Comparison of ENCODE assay signal across 8 cellular contexts in genomic region chr9:131546336-131547084, GRCh38.
DNase-seq lines count a peak whose midpoint lies in the region; ATAC-seq and TF ChIP-seq lines count a peak whose summit lies in the region.

No MANE protein-coding gene starts in this region.

- H2AFZ ChIP-seq in MM.1S (ENCODE audit: low read length), result no peak overlapping the region

- DNase-seq in NCI-H345 (lab: John Stamatoyannopoulos, UW) (peak; percentile 21), NCI-H345 treated with DMSO at 0.1 percent for 48 hours (lab: John Stamatoyannopoulos, UW; ENCODE audit: unreplicated experiment) (no peak), NCI-H69 (lab: John Stamatoyannopoulos, UW) (peak; percentile 74), activated gamma-delta T cell (lab: John Stamatoyannopoulos, UW) (no peak), MM.1S (no peak)
- no peak for DNase-seq in effector memory CD8-positive, alpha-beta T cell
- DNase-seq in stimulated activated CD4-positive, alpha-beta T cell treated with anti-CD3 and anti-CD28 coated beads, Interleukin-1b, Interleukin-23, amount 100 ng/mL, for 48 hours, result no peak

- H3K27me3 Mint-ChIP-seq in effector memory CD8-positive, alpha-beta T cell, result peaks cover 50 to 56% of the 10 kb centered on the region in 2 donors

- H3K9me2 ChIP-seq in MM.1S (replicated peaks; ENCODE audit: insufficient read depth, low read length), result no peaks in the 10 kb centered on the region

- H3K27me3 ChIP-seq in rectal smooth muscle tissue (ENCODE audit: control insufficient read depth, insufficient read depth, low read length) (peaks cover 7% of the 10 kb centered on the region), MM.1S (replicated peaks; ENCODE audit: insufficient read depth, low read length) (no peaks in the 10 kb centered on the region; the same call in 1 of the 2 replicates)

- no peaks in the 10 kb centered on the region for H3F3A ChIP-seq in MM.1S (ENCODE audit: insufficient read depth, low read length)

- no peaks in the 10 kb centered on the region for H3K79me2 ChIP-seq in MM.1S (ENCODE audit: low read length)

- no peak overlapping the region for H3K4me2 ChIP-seq in MM.1S (ENCODE audit: low read depth, low read length)

- H3K27ac ChIP-seq in rectal smooth muscle tissue (ENCODE audit: low read depth, low read length), result no peak overlapping the region
- H3K27ac ChIP-seq in MM.1S (ENCODE audit: low read length), result no peak overlapping the region

- H3K9ac ChIP-seq in rectal smooth muscle tissue (ENCODE audit: low read length) (no peak overlapping the region), MM.1S (ENCODE audit: low read length) (no peak overlapping the region)

- H3K9me3 Mint-ChIP-seq in effector memory CD8-positive, alpha-beta T cell, result peaks cover 0 to 2% of the 10 kb centered on the region in 2 donors

- H3K36me3 Mint-ChIP-seq in effector memory CD8-positive, alpha-beta T cell (ENCODE audit: insufficient read depth), result peaks cover 3% of the 10 kb centered on the region

- H4K20me1 ChIP-seq in MM.1S (ENCODE audit: insufficient read depth, low read length), result no peaks in the 10 kb centered on the region

- peaks cover 11 to 15% of the 10 kb centered on the region in 2 donors for H3K4me1 Mint-ChIP-seq in effector memory CD8-positive, alpha-beta T cell (ENCODE audit: low read depth in 2 of 2)

- no peak overlapping the region for H3K27ac Mint-ChIP-seq in effector memory CD8-positive, alpha-beta T cell

- no peaks in the 10 kb centered on the region for H3K9me3 ChIP-seq in MM.1S (replicated peaks; ENCODE audit: insufficient read depth, low read length)

- no peak for ATAC-seq in effector memory CD8-positive, alpha-beta T cell (replicated peaks)

- H3K36me3 ChIP-seq in rectal smooth muscle tissue (ENCODE audit: control insufficient read depth, insufficient read depth, low read length), result no peaks in the 10 kb centered on the region
- H3K36me3 ChIP-seq in MM.1S (replicated peaks; ENCODE audit: insufficient read depth, low read length), result no peaks in the 10 kb centered on the region

- H3K4me1 ChIP-seq in rectal smooth muscle tissue (ENCODE audit: control insufficient read depth, insufficient read depth, low read length) (no peaks in the 10 kb centered on the region), MM.1S (ENCODE audit: low read length) (no peaks in the 10 kb centered on the region)

- H3K4me3 Mint-ChIP-seq in effector memory CD8-positive, alpha-beta T cell, result peak overlapping the region; percentile 52 to 72

- no peak for TF ChIP-seq CTCF in MM.1S (IDR thresholded peaks at IDR 0.05; ENCODE audit: low read length)

- H3K4me3 ChIP-seq in rectal smooth muscle tissue (ENCODE audit: low read length) (peak overlapping the region; percentile 44), MM.1S (ENCODE audit: low read length) (no peak overlapping the region)

Comparison
In these comparisons a context has a peak if more than half of its experiments do, and no peak if none do; other contexts are left out.
1. DNase-seq: peak in NCI-H345 (single experiment) and NCI-H69 (single experiment); none in NCI-H345 treated with DMSO at 0.1 percent for 48 hours (single experiment), effector memory CD8-positive, alpha-beta T cell (0 of 3), activated gamma-delta T cell (single experiment), stimulated activated CD4-positive, alpha-beta T cell treated with anti-CD3 and anti-CD28 coated beads, Interleukin-1b, Interleukin-23, amount 100 ng/mL, for 48 hours (single experiment) and MM.1S (single experiment).